In the genomic region with DNA sequence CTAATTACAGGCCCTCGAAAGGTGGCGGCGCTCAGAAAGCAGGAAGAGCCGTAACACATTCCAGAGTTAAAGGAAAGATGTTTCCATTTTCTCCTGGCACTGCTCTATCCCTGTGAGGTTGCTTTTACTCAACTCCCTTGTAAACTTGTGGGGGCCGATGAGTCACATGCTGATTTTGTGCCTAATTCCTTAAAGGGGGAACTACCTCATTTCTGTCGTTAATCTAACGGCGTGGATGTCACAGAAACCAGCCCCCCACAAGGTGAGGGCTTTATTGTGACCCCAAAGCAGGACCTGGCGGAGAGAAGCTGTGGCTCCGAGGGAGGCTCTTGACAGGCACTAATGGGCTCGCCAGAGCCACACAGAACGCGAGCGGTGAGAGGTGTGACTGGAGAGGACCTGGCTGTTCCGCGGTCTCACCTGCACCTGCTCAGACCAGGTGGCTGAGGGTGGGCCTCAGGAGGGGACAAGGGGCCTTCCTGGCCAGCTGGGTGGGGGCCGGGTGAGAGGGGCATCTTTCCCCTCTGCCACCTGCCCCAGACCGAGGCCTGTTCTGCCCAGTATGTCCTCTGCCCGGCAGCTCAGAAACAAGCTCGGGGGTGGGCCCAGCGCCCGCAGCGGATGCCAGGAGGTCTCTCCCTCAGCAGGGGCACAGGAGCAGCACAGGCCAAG, we compare ENCODE assay signal across 1 cellular context.
TF ChIP-seq lines count a peak whose summit lies in the region.

No MANE protein-coding gene starts in this region.

TF ChIP-seq in K562, 482 proteins besides CTCF, POLR2A, EP300 and RAD21 (continued from another document):
- TF ChIP-seq ATF3 (IDR thresholded peaks at IDR 0.05) (0 out of 2 replicates have a peak, but pooled peaks have one; percentile 19), ATF3 (CRISPR knock-in tag; conservative IDR thresholded peaks at IDR 0.05) (no peak), HDAC8 (tag; IDR thresholded peaks at IDR 0.05) (no peak), MCM7 (IDR thresholded peaks at IDR 0.05) (no peak), ZNF316 (IDR thresholded peaks at IDR 0.05) (no peak), MTA3 (IDR thresholded peaks at IDR 0.05; ENCODE audit: borderline replicate concordance) (no peak)
